In the genomic region with DNA sequence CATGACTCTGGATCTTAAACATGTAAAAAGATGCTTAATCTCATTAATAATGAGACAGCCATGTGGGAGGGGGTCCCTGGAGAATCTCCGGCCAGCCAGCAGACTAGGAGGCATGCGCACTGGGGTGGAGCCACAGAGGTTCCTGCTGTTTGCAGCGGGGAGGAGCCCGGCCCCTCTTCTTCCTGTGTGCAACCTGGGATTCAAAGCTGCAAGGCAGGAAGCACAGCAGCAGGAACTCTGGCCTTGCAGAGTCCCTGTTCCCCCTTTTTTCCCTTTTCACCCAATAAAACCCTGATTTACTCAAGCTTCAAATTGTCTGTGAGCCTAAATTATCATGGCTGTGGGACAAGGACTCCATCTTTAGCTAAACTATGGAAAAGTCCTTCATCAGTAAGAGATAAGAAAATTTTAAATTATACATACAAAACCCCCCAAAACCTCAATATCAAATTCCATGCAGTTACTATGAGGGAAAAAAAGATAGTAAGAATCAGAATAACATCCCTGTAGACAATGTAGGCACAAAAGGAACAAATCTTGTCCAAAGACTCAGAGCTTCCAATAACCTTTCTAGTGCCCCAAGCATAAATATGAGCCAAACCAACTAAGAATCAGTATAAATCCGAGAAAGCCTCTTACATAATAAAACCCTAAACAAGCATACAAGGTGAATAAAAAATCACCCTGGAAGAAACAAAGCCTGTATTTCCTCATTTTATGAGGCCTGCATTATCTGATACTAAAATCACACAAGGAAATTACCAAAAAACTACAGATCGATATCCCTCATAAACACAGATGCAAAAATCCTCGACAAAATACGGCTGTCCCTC, we compare ENCODE assay signal across 1 cellular context.
TF ChIP-seq lines count a peak whose summit lies in the region.

No MANE protein-coding gene starts in this region.

TF ChIP-seq in HepG2, 621 proteins besides CTCF, POLR2A, EP300 and RAD21 (continued from another document):
- TF ChIP-seq, protein P1, sequence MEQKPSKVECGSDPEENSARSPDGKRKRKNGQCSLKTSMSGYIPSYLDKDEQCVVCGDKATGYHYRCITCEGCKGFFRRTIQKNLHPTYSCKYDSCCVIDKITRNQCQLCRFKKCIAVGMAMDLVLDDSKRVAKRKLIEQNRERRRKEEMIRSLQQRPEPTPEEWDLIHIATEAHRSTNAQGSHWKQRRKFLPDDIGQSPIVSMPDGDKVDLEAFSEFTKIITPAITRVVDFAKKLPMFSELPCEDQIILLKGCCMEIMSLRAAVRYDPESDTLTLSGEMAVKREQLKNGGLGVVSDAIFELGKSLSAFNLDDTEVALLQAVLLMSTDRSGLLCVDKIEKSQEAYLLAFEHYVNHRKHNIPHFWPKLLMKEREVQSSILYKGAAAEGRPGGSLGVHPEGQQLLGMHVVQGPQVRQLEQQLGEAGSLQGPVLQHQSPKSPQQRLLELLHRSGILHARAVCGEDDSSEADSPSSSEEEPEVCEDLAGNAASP (CRISPR knock-in tag; IDR thresholded peaks at IDR 0.05; ENCODE audit: borderline replicate concordance): no peak
- TF ChIP-seq SOX5 (CRISPR knock-in tag; IDR thresholded peaks at IDR 0.05; ENCODE audit: borderline replicate concordance) (0 out of 2 replicates have a peak, but pooled peaks have one; percentile 8), PHF20 (CRISPR knock-in tag; IDR thresholded peaks at IDR 0.05) (0 out of 2 replicates have a peak, but pooled peaks have one; percentile 35), ZNF326 (CRISPR knock-in tag; IDR thresholded peaks at IDR 0.05; ENCODE audit: borderline replicate concordance) (no peak), NCOA1 (CRISPR knock-in tag; IDR thresholded peaks at IDR 0.05) (no peak), SRY (CRISPR knock-in tag; IDR thresholded peaks at IDR 0.05) (0 out of 2 replicates have a peak, but pooled peaks have one; percentile 32), KLF15 (CRISPR knock-in tag; IDR thresholded peaks at IDR 0.05; ENCODE audit: borderline replicate concordance) (no peak), ZNF629 (CRISPR knock-in tag; conservative IDR thresholded peaks at IDR 0.05) (no peak), SMARCE1 (IDR thresholded peaks at IDR 0.05; ENCODE audit: borderline replicate concordance) (no peak), GABPB1 (CRISPR knock-in tag; IDR thresholded peaks at IDR 0.05) (peak; percentile 85), ZNF30 (CRISPR knock-in tag; IDR thresholded peaks at IDR 0.05) (no peak), GATAD2A (CRISPR knock-in tag; IDR thresholded peaks at IDR 0.05) (peak; percentile 41; the same call in 1 of the 2 replicates), ZNF782 (CRISPR knock-in tag; IDR thresholded peaks at IDR 0.05; ENCODE audit: borderline replicate concordance) (no peak), ZNF292 (CRISPR knock-in tag; IDR thresholded peaks at IDR 0.05; ENCODE audit: borderline replicate concordance, low read depth) (peak; percentile 58; the same call in 1 of the 2 replicates), ZNF207 (IDR thresholded peaks at IDR 0.05; ENCODE audit: borderline replicate concordance) (no peak), ZSCAN30 (CRISPR knock-in tag; IDR thresholded peaks at IDR 0.05) (no peak), ZNF331 (CRISPR knock-in tag; IDR thresholded peaks at IDR 0.05) (peak; percentile 49; the same call in 1 of the 2 replicates), ELF3 (CRISPR knock-in tag; IDR thresholded peaks at IDR 0.05) (peak; percentile 76; the same call in 1 of the 2 replicates), DMAP1 (CRISPR knock-in tag; IDR thresholded peaks at IDR 0.05) (no peak), NCOA2 (CRISPR knock-in tag; IDR thresholded peaks at IDR 0.05) (0 out of 2 replicates have a peak, but pooled peaks have one; percentile 16), CBX2 (IDR thresholded peaks at IDR 0.05; ENCODE audit: low read depth, low read length) (no peak), CBX2 (CRISPR knock-in tag; IDR thresholded peaks at IDR 0.05; ENCODE audit: low read depth) (no peak), MIXL1 (CRISPR knock-in tag; IDR thresholded peaks at IDR 0.05) (peak; percentile 30; the same call in 1 of the 2 replicates), ESRRA (CRISPR knock-in tag; IDR thresholded peaks at IDR 0.05; ENCODE audit: low read depth) (no peak), KMT2A (CRISPR knock-in tag; IDR thresholded peaks at IDR 0.05) (peak; percentile 70; the same call in 1 of the 2 replicates), FOSL2 (CRISPR knock-in tag; IDR thresholded peaks at IDR 0.05) (no peak), JDP2 (CRISPR knock-in tag; IDR thresholded peaks at IDR 0.05; ENCODE audit: borderline replicate concordance) (no peak), TAF1 (CRISPR knock-in tag; IDR thresholded peaks at IDR 0.05) (peak; percentile 46; the same call in 1 of the 2 replicates), FOXJ3 (CRISPR knock-in tag; IDR thresholded peaks at IDR 0.05; ENCODE audit: borderline replicate concordance) (no peak)
- TF ChIP-seq, protein P2, sequence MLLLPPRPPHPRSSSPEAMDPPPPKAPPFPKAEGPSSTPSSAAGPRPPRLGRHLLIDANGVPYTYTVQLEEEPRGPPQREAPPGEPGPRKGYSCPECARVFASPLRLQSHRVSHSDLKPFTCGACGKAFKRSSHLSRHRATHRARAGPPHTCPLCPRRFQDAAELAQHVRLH (CRISPR knock-in tag; IDR thresholded peaks at IDR 0.05; ENCODE audit: borderline replicate concordance, low read depth): no peak
- TF ChIP-seq, protein P3, sequence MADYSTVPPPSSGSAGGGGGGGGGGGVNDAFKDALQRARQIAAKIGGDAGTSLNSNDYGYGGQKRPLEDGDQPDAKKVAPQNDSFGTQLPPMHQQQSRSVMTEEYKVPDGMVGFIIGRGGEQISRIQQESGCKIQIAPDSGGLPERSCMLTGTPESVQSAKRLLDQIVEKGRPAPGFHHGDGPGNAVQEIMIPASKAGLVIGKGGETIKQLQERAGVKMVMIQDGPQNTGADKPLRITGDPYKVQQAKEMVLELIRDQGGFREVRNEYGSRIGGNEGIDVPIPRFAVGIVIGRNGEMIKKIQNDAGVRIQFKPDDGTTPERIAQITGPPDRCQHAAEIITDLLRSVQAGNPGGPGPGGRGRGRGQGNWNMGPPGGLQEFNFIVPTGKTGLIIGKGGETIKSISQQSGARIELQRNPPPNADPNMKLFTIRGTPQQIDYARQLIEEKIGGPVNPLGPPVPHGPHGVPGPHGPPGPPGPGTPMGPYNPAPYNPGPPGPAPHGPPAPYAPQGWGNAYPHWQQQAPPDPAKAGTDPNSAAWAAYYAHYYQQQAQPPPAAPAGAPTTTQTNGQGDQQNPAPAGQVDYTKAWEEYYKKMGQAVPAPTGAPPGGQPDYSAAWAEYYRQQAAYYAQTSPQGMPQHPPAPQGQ (CRISPR knock-in tag; IDR thresholded peaks at IDR 0.05; ENCODE audit: borderline replicate concordance): no peak
- TF ChIP-seq, protein P4, sequence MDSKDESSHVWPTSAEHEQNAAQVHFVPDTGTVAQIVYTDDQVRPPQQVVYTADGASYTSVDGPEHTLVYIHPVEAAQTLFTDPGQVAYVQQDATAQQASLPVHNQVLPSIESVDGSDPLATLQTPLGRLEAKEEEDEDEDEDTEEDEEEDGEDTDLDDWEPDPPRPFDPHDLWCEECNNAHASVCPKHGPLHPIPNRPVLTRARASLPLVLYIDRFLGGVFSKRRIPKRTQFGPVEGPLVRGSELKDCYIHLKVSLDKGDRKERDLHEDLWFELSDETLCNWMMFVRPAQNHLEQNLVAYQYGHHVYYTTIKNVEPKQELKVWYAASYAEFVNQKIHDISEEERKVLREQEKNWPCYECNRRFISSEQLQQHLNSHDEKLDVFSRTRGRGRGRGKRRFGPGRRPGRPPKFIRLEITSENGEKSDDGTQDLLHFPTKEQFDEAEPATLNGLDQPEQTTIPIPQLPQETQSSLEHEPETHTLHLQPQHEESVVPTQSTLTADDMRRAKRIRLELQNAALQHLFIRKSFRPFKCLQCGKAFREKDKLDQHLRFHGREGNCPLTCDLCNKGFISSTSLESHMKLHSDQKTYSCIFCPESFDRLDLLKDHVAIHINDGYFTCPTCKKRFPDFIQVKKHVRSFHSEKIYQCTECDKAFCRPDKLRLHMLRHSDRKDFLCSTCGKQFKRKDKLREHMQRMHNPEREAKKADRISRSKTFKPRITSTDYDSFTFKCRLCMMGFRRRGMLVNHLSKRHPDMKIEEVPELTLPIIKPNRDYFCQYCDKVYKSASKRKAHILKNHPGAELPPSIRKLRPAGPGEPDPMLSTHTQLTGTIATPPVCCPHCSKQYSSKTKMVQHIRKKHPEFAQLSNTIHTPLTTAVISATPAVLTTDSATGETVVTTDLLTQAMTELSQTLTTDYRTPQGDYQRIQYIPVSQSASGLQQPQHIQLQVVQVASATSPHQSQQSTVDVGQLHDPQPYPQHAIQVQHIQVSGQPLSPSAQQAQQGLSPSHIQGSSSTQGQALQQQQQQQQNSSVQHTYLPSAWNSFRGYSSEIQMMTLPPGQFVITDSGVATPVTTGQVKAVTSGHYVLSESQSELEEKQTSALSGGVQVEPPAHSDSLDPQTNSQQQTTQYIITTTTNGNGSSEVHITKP (CRISPR knock-in tag; IDR thresholded peaks at IDR 0.05; ENCODE audit: low read depth): 0 out of 2 replicates have a peak, but pooled peaks have one; percentile 35
- TF ChIP-seq, protein P5, sequence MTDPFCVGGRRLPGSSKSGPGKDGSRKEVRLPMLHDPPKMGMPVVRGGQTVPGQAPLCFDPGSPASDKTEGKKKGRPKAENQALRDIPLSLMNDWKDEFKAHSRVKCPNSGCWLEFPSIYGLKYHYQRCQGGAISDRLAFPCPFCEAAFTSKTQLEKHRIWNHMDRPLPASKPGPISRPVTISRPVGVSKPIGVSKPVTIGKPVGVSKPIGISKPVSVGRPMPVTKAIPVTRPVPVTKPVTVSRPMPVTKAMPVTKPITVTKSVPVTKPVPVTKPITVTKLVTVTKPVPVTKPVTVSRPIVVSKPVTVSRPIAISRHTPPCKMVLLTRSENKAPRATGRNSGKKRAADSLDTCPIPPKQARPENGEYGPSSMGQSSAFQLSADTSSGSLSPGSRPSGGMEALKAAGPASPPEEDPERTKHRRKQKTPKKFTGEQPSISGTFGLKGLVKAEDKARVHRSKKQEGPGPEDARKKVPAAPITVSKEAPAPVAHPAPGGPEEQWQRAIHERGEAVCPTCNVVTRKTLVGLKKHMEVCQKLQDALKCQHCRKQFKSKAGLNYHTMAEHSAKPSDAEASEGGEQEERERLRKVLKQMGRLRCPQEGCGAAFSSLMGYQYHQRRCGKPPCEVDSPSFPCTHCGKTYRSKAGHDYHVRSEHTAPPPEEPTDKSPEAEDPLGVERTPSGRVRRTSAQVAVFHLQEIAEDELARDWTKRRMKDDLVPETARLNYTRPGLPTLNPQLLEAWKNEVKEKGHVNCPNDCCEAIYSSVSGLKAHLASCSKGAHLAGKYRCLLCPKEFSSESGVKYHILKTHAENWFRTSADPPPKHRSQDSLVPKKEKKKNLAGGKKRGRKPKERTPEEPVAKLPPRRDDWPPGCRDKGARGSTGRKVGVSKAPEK (CRISPR knock-in tag; IDR thresholded peaks at IDR 0.05; ENCODE audit: borderline replicate concordance): no peak
- TF ChIP-seq, protein P6, sequence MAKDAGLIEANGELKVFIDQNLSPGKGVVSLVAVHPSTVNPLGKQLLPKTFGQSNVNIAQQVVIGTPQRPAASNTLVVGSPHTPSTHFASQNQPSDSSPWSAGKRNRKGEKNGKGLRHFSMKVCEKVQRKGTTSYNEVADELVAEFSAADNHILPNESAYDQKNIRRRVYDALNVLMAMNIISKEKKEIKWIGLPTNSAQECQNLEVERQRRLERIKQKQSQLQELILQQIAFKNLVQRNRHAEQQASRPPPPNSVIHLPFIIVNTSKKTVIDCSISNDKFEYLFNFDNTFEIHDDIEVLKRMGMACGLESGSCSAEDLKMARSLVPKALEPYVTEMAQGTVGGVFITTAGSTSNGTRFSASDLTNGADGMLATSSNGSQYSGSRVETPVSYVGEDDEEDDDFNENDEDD (CRISPR knock-in tag; IDR thresholded peaks at IDR 0.05; ENCODE audit: borderline replicate concordance): peak; percentile 13; the same call in 1 of the 2 replicates
- TF ChIP-seq, protein P7, sequence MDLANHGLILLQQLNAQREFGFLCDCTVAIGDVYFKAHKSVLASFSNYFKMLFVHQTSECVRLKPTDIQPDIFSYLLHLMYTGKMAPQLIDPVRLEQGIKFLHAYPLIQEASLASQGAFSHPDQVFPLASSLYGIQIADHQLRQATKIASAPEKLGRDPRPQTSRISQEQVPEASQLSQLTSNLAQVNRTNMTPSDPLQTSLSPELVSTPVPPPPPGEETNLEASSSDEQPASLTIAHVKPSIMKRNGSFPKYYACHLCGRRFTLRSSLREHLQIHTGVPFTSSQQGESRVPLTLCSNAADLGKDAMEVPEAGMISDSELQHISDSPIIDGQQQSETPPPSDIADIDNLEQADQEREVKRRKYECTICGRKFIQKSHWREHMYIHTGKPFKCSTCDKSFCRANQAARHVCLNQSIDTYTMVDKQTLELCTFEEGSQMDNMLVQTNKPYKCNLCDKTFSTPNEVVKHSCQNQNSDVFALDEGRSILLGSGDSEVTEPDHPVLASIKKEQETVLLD (CRISPR knock-in tag; IDR thresholded peaks at IDR 0.05; ENCODE audit: low read depth): no peak
TF ChIP-seq in HepG2: peak in this region for 67.
